ENCODE assay signal across 8 cellular contexts in the genomic region with DNA sequence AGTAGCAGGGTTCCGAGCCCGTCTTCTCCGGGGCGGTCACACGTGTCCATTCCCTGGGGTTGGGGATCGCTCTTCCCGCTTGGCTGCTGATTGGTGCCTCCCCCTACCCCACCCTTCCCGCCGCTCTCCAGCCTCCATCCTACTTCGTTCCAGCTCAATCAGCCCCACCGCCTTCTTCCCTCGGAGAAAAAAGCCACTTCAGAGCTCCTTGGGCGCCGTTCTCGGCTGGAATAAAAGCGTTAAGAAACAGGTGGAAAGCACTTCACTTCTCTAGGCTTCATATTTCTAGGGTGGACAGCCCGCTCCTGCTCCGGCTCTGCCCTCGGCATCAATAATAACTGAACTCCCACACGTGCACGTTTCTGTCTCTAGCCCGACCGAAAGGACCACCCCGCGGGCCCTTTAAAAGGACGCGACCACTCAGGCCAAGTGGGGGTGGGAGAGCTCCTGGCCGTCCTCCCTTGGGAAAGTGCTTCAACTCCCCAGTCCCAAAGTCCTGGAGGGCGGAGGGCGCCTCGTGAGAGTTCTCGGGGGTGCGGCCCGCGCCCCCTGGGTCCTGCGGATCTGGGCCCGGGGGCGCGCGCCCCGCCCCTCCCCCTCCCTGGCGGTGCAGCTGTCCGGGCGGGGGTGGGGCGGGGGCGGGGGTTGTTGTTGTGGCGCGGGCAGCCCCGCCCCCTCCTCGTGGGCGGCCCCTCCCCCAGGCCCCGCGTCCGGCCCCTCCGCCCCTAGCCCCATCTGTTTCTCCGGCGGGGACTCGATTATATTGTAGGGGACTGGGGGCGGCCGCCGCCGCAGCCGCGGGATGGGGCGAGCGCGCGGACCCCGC. TPM values are rescaled to one million over a fixed set of nuclear protein-coding genes. Genes with fewer than 3 reads are reported as not detected.
DNase-seq lines count a peak whose midpoint lies in the region.

A gene (plus strand): TSS at position 734 of the 826 bp plus-strand sequence. CDS start 324 bp downstream, outside the sequence.

- DNase-seq in NOMO-1 (lab: John Stamatoyannopoulos, UW; ENCODE audit: unreplicated experiment in 2 of 2) (peak; percentile 8 to 27), NOMO-1 treated with dmso at 0.1 percent for 144 hours (lab: John Stamatoyannopoulos, UW; ENCODE audit: unreplicated experiment) (no peak), NCI-H524 treated with DMSO at 0.1 percent for 48 hours (lab: John Stamatoyannopoulos, UW) (peak; percentile 71), astrocyte of the hippocampus (ENCODE audit: low read depth, low spot score) (peak; percentile 55), islet precursor cell (peak; percentile 92), NCI-H2081 (lab: John Stamatoyannopoulos, UW) (no peak)
- DNase-seq in activated CD4-positive, CD25-positive, alpha-beta regulatory T cell (lab: John Stamatoyannopoulos, UW) = no peak

- no peaks in the 10 kb centered on the region for H3K36me3 ChIP-seq in skeletal muscle tissue (ENCODE audit: control insufficient read depth in 3 of 3, insufficient read depth in 3 of 3, low read length in 3 of 3)

- peaks cover 19 to 21% (median 20%) of the 10 kb centered on the region in 3 donors for H3K4me1 ChIP-seq in skeletal muscle tissue (ENCODE audit: control insufficient read depth in 3 of 3, insufficient read depth in 3 of 3, low read length in 3 of 3)

- peaks cover 0 to 6% (median 2%) of the 10 kb centered on the region in 3 donors for H3K27me3 ChIP-seq in skeletal muscle tissue (ENCODE audit: control insufficient read depth in 3 of 3, insufficient read depth in 3 of 3, low read length in 3 of 3)

- H3K27ac ChIP-seq in skeletal muscle tissue (ENCODE audit: low read depth, low read length) = peak within 1 kb of the TSS; percentile 97

- H3K4me3 ChIP-seq in skeletal muscle tissue (ENCODE audit: low read length in 3 of 3) = peak within 1 kb of the TSS; percentile 81 to 88 (median 83)

- peak within 1 kb of the TSS; percentile 94 to 96 (median 95) for H3K9ac ChIP-seq in skeletal muscle tissue (ENCODE audit: low read depth in 1 of 3, low read length in 3 of 3)

- H3K9me3 ChIP-seq in skeletal muscle tissue (ENCODE audit: control insufficient read depth in 3 of 3, low read length in 3 of 3) = no peaks in the 10 kb centered on the region

RNA-seq across cellular contexts. Expression of the gene that starts here (rescaled TPM):
- 8.9 TPM for total RNA-seq in skeletal muscle tissue

Comparison
In these comparisons a context has a peak if more than half of its experiments do, and no peak if none do; other contexts are left out.
1. DNase-seq: peak in NOMO-1 (2 of 2), NCI-H524 treated with DMSO at 0.1 percent for 48 hours (single experiment), astrocyte of the hippocampus (single experiment) and islet precursor cell (single experiment); none in NOMO-1 treated with dmso at 0.1 percent for 144 hours (single experiment), NCI-H2081 (0 of 2) and activated CD4-positive, CD25-positive, alpha-beta regulatory T cell (0 of 4).